Comparison of ENCODE assay signal across 1 cellular context in genomic region chr22:44181033-44181911, GRCh38.
TF ChIP-seq lines count a peak whose summit lies in the region.

No MANE protein-coding gene starts in this region.

TF ChIP-seq in GM23338, 12 proteins besides CTCF, POLR2A, EP300 and RAD21 (continued from another document):
- no peak for TF ChIP-seq JUNB (IDR thresholded peaks at IDR 0.05; ENCODE audit: unreplicated experiment)
